In genomic region chr7:48472640-48473039, GRCh38 we compare ENCODE assay signal across 1 cellular context.
A peak's percentile ranks its signal among the peaks of the same experiment; 100 is the strongest.
TF ChIP-seq lines count a peak whose summit lies in the region.

No MANE protein-coding gene starts in this region.

TF ChIP-seq in K562, 482 proteins besides CTCF, POLR2A, EP300 and RAD21 (continued from another document):
- TF ChIP-seq, protein P1, sequence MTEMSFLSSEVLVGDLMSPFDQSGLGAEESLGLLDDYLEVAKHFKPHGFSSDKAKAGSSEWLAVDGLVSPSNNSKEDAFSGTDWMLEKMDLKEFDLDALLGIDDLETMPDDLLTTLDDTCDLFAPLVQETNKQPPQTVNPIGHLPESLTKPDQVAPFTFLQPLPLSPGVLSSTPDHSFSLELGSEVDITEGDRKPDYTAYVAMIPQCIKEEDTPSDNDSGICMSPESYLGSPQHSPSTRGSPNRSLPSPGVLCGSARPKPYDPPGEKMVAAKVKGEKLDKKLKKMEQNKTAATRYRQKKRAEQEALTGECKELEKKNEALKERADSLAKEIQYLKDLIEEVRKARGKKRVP (CRISPR knock-in tag; IDR thresholded peaks at IDR 0.05): peak; percentile 81
- peak; percentile 67 for TF ChIP-seq ZNF324 (CRISPR knock-in tag; IDR thresholded peaks at IDR 0.05)
- TF ChIP-seq POLR2G (IDR thresholded peaks at IDR 0.05; ENCODE audit: low read depth, low read length): no peak
- TF ChIP-seq KLF6 (CRISPR knock-in tag; IDR thresholded peaks at IDR 0.05; ENCODE audit: borderline replicate concordance): 0 out of 2 replicates have a peak, but pooled peaks have one; percentile 24
- TF ChIP-seq HSF4 (CRISPR knock-in tag; IDR thresholded peaks at IDR 0.05; ENCODE audit: borderline replicate concordance): peak; percentile 76; the same call in 1 of the 2 replicates
- no peak for TF ChIP-seq POLR2AphosphoS2 (IDR thresholded peaks at IDR 0.05; ENCODE audit: low read length)
- TF ChIP-seq MAFG (tag; conservative IDR thresholded peaks at IDR 0.05): no peak
- TF ChIP-seq, protein P2, sequence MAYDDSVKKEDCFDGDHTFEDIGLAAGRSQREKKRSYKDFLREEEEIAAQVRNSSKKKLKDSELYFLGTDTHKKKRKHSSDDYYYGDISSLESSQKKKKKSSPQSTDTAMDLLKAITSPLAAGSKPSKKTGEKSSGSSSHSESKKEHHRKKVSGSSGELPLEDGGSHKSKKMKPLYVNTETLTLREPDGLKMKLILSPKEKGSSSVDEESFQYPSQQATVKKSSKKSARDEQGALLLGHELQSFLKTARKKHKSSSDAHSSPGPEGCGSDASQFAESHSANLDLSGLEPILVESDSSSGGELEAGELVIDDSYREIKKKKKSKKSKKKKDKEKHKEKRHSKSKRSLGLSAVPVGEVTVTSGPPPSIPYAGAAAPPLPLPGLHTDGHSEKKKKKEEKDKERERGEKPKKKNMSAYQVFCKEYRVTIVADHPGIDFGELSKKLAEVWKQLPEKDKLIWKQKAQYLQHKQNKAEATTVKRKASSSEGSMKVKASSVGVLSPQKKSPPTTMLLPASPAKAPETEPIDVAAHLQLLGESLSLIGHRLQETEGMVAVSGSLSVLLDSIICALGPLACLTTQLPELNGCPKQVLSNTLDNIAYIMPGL (CRISPR knock-in tag; IDR thresholded peaks at IDR 0.05): no peak
- TF ChIP-seq ZBTB9 (CRISPR knock-in tag; IDR thresholded peaks at IDR 0.05): peak; percentile 79; the same call in 1 of the 2 replicates
- TF ChIP-seq CBFB (CRISPR knock-in tag; IDR thresholded peaks at IDR 0.05): no peak
- TF ChIP-seq BCL6 (CRISPR knock-in tag; IDR thresholded peaks at IDR 0.05): peak; percentile 84
- TF ChIP-seq HNRNPUL1 (IDR thresholded peaks at IDR 0.05; ENCODE audit: low read length): no peak
- peak; percentile 84 for TF ChIP-seq ZBTB17 (CRISPR knock-in tag; IDR thresholded peaks at IDR 0.05)
- 0 out of 2 replicates have a peak, but pooled peaks have one; percentile 65 for TF ChIP-seq ZNF444 (CRISPR knock-in tag; IDR thresholded peaks at IDR 0.05)
- no peak for TF ChIP-seq MNT (conservative IDR thresholded peaks at IDR 0.05)
- TF ChIP-seq, protein P3, sequence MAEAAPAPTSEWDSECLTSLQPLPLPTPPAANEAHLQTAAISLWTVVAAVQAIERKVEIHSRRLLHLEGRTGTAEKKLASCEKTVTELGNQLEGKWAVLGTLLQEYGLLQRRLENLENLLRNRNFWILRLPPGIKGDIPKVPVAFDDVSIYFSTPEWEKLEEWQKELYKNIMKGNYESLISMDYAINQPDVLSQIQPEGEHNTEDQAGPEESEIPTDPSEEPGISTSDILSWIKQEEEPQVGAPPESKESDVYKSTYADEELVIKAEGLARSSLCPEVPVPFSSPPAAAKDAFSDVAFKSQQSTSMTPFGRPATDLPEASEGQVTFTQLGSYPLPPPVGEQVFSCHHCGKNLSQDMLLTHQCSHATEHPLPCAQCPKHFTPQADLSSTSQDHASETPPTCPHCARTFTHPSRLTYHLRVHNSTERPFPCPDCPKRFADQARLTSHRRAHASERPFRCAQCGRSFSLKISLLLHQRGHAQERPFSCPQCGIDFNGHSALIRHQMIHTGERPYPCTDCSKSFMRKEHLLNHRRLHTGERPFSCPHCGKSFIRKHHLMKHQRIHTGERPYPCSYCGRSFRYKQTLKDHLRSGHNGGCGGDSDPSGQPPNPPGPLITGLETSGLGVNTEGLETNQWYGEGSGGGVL (CRISPR knock-in tag; IDR thresholded peaks at IDR 0.05): no peak
- no peak for TF ChIP-seq SMC3 (conservative IDR thresholded peaks at IDR 0.05; ENCODE audit: insufficient read depth, low read depth, low read length)
- no peak for TF ChIP-seq SUPT5H (IDR thresholded peaks at IDR 0.05)
- no peak for TF ChIP-seq RCOR1 (IDR thresholded peaks at IDR 0.05; ENCODE audit: borderline replicate concordance in 1 of 2, low read depth in 2 of 2, low read length in 2 of 2)
- peak; percentile 61; the same call in 1 of the 2 replicates for TF ChIP-seq ZNF644 (tag; IDR thresholded peaks at IDR 0.05; ENCODE audit: low read depth)
- TF ChIP-seq SMAD4 (CRISPR knock-in tag; conservative IDR thresholded peaks at IDR 0.05): peak; percentile 47; the same call in 1 of the 2 replicates
- no peak for TF ChIP-seq RREB1 (CRISPR knock-in tag; IDR thresholded peaks at IDR 0.05)
- TF ChIP-seq PTTG1 (tag; IDR thresholded peaks at IDR 0.05; ENCODE audit: low read depth): peak; percentile 44; the same call in 1 of the 2 replicates
- peak; percentile 42 for TF ChIP-seq CXXC5 (CRISPR knock-in tag; IDR thresholded peaks at IDR 0.05)
- TF ChIP-seq ZNF239 (CRISPR knock-in tag; IDR thresholded peaks at IDR 0.05): peak; percentile 18; the same call in 1 of the 2 replicates
- no peak for TF ChIP-seq NR4A1 (CRISPR knock-in tag; IDR thresholded peaks at IDR 0.05)
- TF ChIP-seq NR4A1 (tag; IDR thresholded peaks at IDR 0.05): peak; percentile 98
- TF ChIP-seq ZNF134 (CRISPR knock-in tag; conservative IDR thresholded peaks at IDR 0.05): peak; percentile 54; the same call in 1 of the 2 replicates
- TF ChIP-seq PRPF4 (IDR thresholded peaks at IDR 0.05; ENCODE audit: insufficient read depth, low read depth, low read length, poor library complexity, severe bottlenecking): no peak
- peak; percentile 75 for TF ChIP-seq ZNF79 (CRISPR knock-in tag; IDR thresholded peaks at IDR 0.05; ENCODE audit: low read depth)
- no peak for TF ChIP-seq PHTF2 (CRISPR knock-in tag; IDR thresholded peaks at IDR 0.05)
- TF ChIP-seq, protein P4, sequence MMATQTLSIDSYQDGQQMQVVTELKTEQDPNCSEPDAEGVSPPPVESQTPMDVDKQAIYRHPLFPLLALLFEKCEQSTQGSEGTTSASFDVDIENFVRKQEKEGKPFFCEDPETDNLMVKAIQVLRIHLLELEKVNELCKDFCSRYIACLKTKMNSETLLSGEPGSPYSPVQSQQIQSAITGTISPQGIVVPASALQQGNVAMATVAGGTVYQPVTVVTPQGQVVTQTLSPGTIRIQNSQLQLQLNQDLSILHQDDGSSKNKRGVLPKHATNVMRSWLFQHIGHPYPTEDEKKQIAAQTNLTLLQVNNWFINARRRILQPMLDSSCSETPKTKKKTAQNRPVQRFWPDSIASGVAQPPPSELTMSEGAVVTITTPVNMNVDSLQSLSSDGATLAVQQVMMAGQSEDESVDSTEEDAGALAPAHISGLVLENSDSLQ (IDR thresholded peaks at IDR 0.05): no peak
- TF ChIP-seq NR2F6 (CRISPR knock-in tag; IDR thresholded peaks at IDR 0.05): no peak
- no peak for TF ChIP-seq TAF1 (IDR thresholded peaks at IDR 0.05; ENCODE audit: control insufficient read depth, extremely low read depth, insufficient read depth, low read length, severe bottlenecking)
- TF ChIP-seq, protein P5, sequence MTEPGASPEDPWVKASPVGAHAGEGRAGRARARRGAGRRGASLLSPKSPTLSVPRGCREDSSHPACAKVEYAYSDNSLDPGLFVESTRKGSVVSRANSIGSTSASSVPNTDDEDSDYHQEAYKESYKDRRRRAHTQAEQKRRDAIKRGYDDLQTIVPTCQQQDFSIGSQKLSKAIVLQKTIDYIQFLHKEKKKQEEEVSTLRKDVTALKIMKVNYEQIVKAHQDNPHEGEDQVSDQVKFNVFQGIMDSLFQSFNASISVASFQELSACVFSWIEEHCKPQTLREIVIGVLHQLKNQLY (CRISPR knock-in tag; conservative IDR thresholded peaks at IDR 0.05): no peak
- peak; percentile 89 for TF ChIP-seq PYGO2 (tag; IDR thresholded peaks at IDR 0.05)
- TF ChIP-seq, protein P6, sequence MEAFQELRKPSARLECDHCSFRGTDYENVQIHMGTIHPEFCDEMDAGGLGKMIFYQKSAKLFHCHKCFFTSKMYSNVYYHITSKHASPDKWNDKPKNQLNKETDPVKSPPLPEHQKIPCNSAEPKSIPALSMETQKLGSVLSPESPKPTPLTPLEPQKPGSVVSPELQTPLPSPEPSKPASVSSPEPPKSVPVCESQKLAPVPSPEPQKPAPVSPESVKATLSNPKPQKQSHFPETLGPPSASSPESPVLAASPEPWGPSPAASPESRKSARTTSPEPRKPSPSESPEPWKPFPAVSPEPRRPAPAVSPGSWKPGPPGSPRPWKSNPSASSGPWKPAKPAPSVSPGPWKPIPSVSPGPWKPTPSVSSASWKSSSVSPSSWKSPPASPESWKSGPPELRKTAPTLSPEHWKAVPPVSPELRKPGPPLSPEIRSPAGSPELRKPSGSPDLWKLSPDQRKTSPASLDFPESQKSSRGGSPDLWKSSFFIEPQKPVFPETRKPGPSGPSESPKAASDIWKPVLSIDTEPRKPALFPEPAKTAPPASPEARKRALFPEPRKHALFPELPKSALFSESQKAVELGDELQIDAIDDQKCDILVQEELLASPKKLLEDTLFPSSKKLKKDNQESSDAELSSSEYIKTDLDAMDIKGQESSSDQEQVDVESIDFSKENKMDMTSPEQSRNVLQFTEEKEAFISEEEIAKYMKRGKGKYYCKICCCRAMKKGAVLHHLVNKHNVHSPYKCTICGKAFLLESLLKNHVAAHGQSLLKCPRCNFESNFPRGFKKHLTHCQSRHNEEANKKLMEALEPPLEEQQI (IDR thresholded peaks at IDR 0.05): no peak
- TF ChIP-seq RHOXF2B (CRISPR knock-in tag; conservative IDR thresholded peaks at IDR 0.05): no peak
- TF ChIP-seq ZNF696 (CRISPR knock-in tag; conservative IDR thresholded peaks at IDR 0.05): peak; percentile 73; the same call in 1 of the 2 replicates
- TF ChIP-seq CHD4 (IDR thresholded peaks at IDR 0.05; ENCODE audit: insufficient read depth, insufficient replicate concordance, low read depth, low read length, poor library complexity, severe bottlenecking): no peak
TF ChIP-seq in K562: peak in this region for 29.
